Comparison of ENCODE assay signal across 33 cellular contexts in the genomic region with DNA sequence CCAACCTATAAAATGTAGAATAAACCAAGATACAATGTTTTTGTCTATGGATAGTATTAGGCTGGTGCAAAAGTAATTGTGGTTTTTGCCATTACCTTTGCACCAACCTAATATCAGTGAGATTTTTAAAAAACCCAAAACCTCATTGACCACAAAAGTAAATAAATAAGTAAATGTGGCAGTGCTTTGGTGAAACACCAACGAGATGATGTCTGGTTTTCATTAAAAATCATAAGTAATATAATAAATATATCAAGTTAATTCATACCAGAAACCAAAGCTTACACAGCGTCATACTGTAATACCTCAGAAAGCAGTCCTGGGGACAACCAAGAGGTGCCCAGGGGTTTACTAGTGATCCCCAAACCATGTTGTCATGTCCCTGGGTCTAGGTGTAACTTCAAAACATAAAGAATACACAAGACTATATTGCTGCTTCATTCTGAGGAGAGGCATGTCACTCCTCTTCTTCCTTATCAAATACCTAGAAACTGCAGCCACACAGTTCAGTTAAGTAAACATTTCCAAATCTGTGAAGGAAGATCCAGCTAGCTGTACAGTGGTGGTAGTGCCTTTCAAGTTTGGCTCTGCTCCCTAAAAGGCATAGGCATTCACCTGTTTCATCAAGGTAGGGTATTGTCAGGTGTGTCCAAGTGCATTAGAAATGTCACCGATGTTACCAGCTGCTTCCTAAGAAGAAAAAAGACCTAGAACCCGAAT. TPM values are rescaled to one million over a fixed set of nuclear protein-coding genes. Genes with fewer than 3 reads are reported as not detected.
"Had no signal": no experiment of that assay in that cellular context is flagged by ENCODE, and none has a peak within 500 bp of the region (broad histone marks: within the 10 kb centered on the region; RNA-seq: fewer than 3 reads in every experiment).

No MANE protein-coding gene starts in this region.

- H3K27ac ChIP-seq: brain microvascular endothelial cell, coronary artery, dorsolateral prefrontal cortex, foreskin keratinocyte, gastrocnemius medialis, heart left ventricle, WERI-Rb-1 had no signal

- H3K9me3 ChIP-seq: gastrocnemius medialis, heart left ventricle had no signal

- FAIRE-seq: astrocyte, bronchial epithelial cell had no signal

- H3K4me3 ChIP-seq: coronary artery, dorsolateral prefrontal cortex, gastrocnemius medialis, heart left ventricle had no signal

- H3K36me3 ChIP-seq: brain microvascular endothelial cell, gastrocnemius medialis, heart left ventricle, WERI-Rb-1 had no signal

- H3K27me3 ChIP-seq: brain microvascular endothelial cell, dorsolateral prefrontal cortex, gastrocnemius medialis had no signal

- ATAC-seq: activated CD4-positive, CD25-positive, alpha-beta regulatory T cell treated with anti-CD3 and anti-CD28 coated beads, Interleukin-2, amount 50 U/mL, for 24 hours; activated CD8-positive, alpha-beta T cell treated with anti-CD3 and anti-CD28 coated beads for 36 hours; activated T-cell treated with anti-CD3 and anti-CD28 coated beads, Interleukin-2, amount 50 U/mL, for 4 hours; activated T-helper 17 cell treated with anti-CD3 and anti-CD28 coated beads, Interleukin-2, amount 50 U/mL, for 72 hours; esophagus mucosa; foreskin keratinocyte; gastrocnemius medialis; T-helper 17 cell had no signal

- DNase-seq: activated B cell treated with CpG ODN at 0.5 μM for 24 hours; activated CD4-positive, alpha-beta T cell treated with anti-CD3 and anti-CD28 coated beads for 48 hours; activated CD4-positive, alpha-beta T cell treated with anti-CD3 and anti-CD28 coated beads, Interleukin-2, amount 50 U/mL, for 1 hour; activated CD4-positive, alpha-beta T cell treated with anti-CD3 and anti-CD28 coated beads, Interleukin-2, amount 50 U/mL, for 48 hours; activated CD8-positive, alpha-beta memory T cell treated with anti-CD3 and anti-CD28 coated beads for 24 hours; activated CD8-positive, alpha-beta T cell treated with anti-CD3 and anti-CD28 coated beads for 36 hours; activated effector memory CD4-positive, alpha-beta T cell treated with Interleukin-2 at 50 U/mL for 16 hours; activated gamma-delta T cell treated with Interleukin-2 at 50 U/mL for 16 hours; activated naive CD4-positive, alpha-beta T cell treated with anti-CD3 and anti-CD28 coated beads, Interleukin-2, amount 50 U/mL, for 16 hours; activated naive CD4-positive, alpha-beta T cell treated with Interleukin-2 at 50 U/mL for 16 hours; activated T-cell treated with anti-CD3 and anti-CD28 coated beads, Interleukin-2, amount 50 U/mL, for 4 hours; amniotic stem cell; anterior cingulate cortex; brain microvascular endothelial cell; dorsolateral prefrontal cortex; effector memory CD4-positive, alpha-beta T cell; endodermal cell; foreskin keratinocyte; gastrocnemius medialis; glutamatergic neuron; heart left ventricle; T-helper 1 cell; T-helper 17 cell; T1000; WERI-Rb-1 had no signal

RNA-seq across cellular contexts. Expression of a gene that starts 51.6 kb away (rescaled TPM):
- total RNA-seq: activated B cell treated with CpG ODN at 0.5 μM for 24 hours, bronchial epithelial cell, epithelial cell of proximal tubule, esophagus mucosa, fibroblast of lung, gastrocnemius medialis had no signal
- polyA plus RNA-seq: foreskin keratinocyte had no signal
